In the genomic region with DNA sequence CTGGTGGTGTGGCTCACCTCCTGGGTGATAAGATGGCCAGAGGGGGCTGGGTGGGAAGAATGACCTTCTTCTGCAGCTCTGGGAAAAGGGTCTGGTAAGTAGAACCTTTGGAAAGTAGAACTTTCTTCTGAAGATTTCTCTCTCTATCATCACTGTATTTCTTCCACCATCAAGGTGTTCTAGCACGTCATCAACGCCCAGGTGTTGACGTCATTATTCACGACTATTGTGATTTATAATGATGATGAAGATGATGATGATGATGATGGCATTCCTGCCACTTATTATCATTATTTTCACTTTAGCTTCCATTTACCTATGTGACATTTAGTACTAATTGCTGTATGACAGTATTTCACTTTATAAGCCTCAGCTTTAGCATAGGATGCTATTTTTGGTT, we compare ENCODE assay signal across 27 cellular contexts.
"Had no signal": no experiment of that assay in that cellular context is flagged by ENCODE, and none has a peak within 500 bp of the region (broad histone marks: within the 10 kb centered on the region; RNA-seq: fewer than 3 reads in every experiment).

No MANE protein-coding gene starts in this region.

- H3K79me2 ChIP-seq: hepatocyte had no signal

- H3K4me2 ChIP-seq: hepatocyte had no signal

- ATAC-seq: effector memory CD8-positive, alpha-beta T cell; foreskin keratinocyte; gastrocnemius medialis; gastroesophageal sphincter; heart left ventricle; heart right ventricle had no signal

- FAIRE-seq: colon, endometrium, endothelial cell of umbilical vein, frontal cortex had no signal

- DNase-seq: colonic mucosa; cortex of kidney; dermis blood vessel endothelial cell; dorsolateral prefrontal cortex; effector CD4-positive, alpha-beta T cell; effector CD8-positive, alpha-beta T cell; effector memory CD4-positive, alpha-beta T cell; effector memory CD8-positive, alpha-beta T cell; endodermal cell; erythroblast; esophagus squamous epithelium; foreskin fibroblast; foreskin melanocyte; gastrocnemius medialis; glutamatergic neuron; head of caudate nucleus; heart left ventricle; heart right ventricle had no signal

- H3K27me3 ChIP-seq: colonic mucosa, esophagus muscularis mucosa, esophagus squamous epithelium, foreskin keratinocyte, gastroesophageal sphincter, heart left ventricle, heart right ventricle, hepatocyte had no signal

- H3K36me3 ChIP-seq: colonic mucosa, esophagus muscularis mucosa, esophagus squamous epithelium, gastrocnemius medialis, gastroesophageal sphincter, heart left ventricle, heart right ventricle had no signal

- H3K27ac ChIP-seq: colonic mucosa, coronary artery, dorsolateral prefrontal cortex, esophagus muscularis mucosa, esophagus squamous epithelium, foreskin keratinocyte, gastrocnemius medialis, gastroesophageal sphincter, heart left ventricle, heart right ventricle, hepatocyte had no signal

- H3K4me3 ChIP-seq: colonic mucosa, coronary artery, dorsolateral prefrontal cortex, esophagus muscularis mucosa, esophagus squamous epithelium, gastrocnemius medialis, gastroesophageal sphincter, heart left ventricle, heart right ventricle, hepatocyte had no signal

- H3K4me1 ChIP-seq: colonic mucosa, esophagus muscularis mucosa, esophagus squamous epithelium, foreskin keratinocyte, gastrocnemius medialis, gastroesophageal sphincter, heart left ventricle, heart right ventricle had no signal

- H3K9me3 ChIP-seq: colonic mucosa, gastrocnemius medialis had no signal

- H2AFZ ChIP-seq: hepatocyte had no signal
